12 cellular contexts compared by ENCODE assay signal in the genomic region with DNA sequence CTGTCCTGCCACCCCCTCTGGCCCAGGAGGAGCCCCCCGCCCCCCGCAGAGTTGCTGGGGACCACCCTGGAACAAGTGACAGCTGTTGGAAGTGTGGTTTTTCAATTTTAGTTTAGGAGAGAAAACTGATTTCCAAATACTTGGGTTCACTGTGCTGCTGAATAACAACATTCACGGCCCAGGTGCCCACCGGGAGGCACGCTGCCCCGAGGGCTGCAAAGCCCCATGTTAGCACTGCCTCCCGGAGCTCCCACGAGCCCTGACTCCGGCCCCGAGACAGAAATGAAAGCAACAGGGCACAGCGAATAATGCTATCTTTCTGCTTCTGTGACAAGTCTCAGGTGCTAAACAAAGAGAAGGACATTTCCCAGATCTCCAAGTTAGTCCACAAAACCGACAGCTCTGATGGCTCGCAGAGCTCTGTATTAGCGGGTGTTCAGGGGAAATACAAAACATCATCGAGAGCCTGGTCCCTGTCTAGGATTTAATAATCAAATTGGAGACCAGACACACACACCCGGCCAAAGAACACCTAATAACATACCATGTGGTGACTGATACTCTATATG.
"Had no signal": no experiment of that assay in that cellular context is flagged by ENCODE, and none has a peak within 500 bp of the region (broad histone marks: within the 10 kb centered on the region; RNA-seq: fewer than 3 reads in every experiment).

No MANE protein-coding gene starts in this region.

- H3K4me1 Mint-ChIP-seq: activated T-helper 17 cell treated with anti-CD3 and anti-CD28 coated beads, Interleukin-2, amount 50 U/mL, for 72 hours had no signal

- ATAC-seq: activated T-helper 17 cell treated with anti-CD3 and anti-CD28 coated beads, Interleukin-2, amount 50 U/mL, for 72 hours had no signal

- H3K27ac Mint-ChIP-seq: activated naive CD4-positive, alpha-beta T cell treated with anti-CD3 and anti-CD28 coated beads for 36 hours; activated T-helper 17 cell treated with anti-CD3 and anti-CD28 coated beads, Interleukin-2, amount 50 U/mL, for 72 hours; immature natural killer cell; natural killer cell treated with Interleukin-12 subunit alpha and Interleukin-12 subunit beta and Interleukin-15 and Interleukin-18, amount 100 ng/mL, for 72 hours; progenitor cell of endocrine pancreas had no signal

- H3K4me3 ChIP-seq: mucosa of descending colon, upper lobe of left lung had no signal

- H3K9me3 ChIP-seq: mucosa of descending colon, upper lobe of left lung had no signal

- DNase-seq: activated naive CD4-positive, alpha-beta T cell treated with anti-CD3 and anti-CD28 coated beads for 36 hours; activated T-cell treated with anti-CD3 and anti-CD28 coated beads for 4 hours; immature natural killer cell; mucosa of descending colon; small intestine; stimulated activated CD4-positive, alpha-beta T cell treated with anti-CD3 and anti-CD28 coated beads, Interleukin-4, amount 100 ng/mL, for 4 hours; stimulated activated CD8-positive, alpha-beta memory T cell treated with anti-CD3 and anti-CD28 coated beads, Interleukin-4, amount 100 ng/mL, for 48 hours; stimulated activated naive CD4-positive, alpha-beta T cell treated with Interleukin-2 at 50 U/mL for 16 hours had no signal

- H3K36me3 Mint-ChIP-seq: immature natural killer cell; natural killer cell treated with Interleukin-12 subunit alpha and Interleukin-12 subunit beta and Interleukin-15 and Interleukin-18, amount 100 ng/mL, for 72 hours had no signal

- H3K27me3 ChIP-seq: upper lobe of left lung had no signal

- H3K36me3 ChIP-seq: upper lobe of left lung had no signal

- H3K9me3 Mint-ChIP-seq: activated naive CD4-positive, alpha-beta T cell treated with anti-CD3 and anti-CD28 coated beads for 36 hours; activated T-helper 17 cell treated with anti-CD3 and anti-CD28 coated beads, Interleukin-2, amount 50 U/mL, for 72 hours; natural killer cell treated with Interleukin-12 subunit alpha and Interleukin-12 subunit beta and Interleukin-15 and Interleukin-18, amount 100 ng/mL, for 72 hours had no signal

- H3K4me3 Mint-ChIP-seq: activated naive CD4-positive, alpha-beta T cell treated with anti-CD3 and anti-CD28 coated beads for 36 hours; activated T-helper 17 cell treated with anti-CD3 and anti-CD28 coated beads, Interleukin-2, amount 50 U/mL, for 72 hours; immature natural killer cell; natural killer cell treated with Interleukin-12 subunit alpha and Interleukin-12 subunit beta and Interleukin-15 and Interleukin-18, amount 100 ng/mL, for 72 hours had no signal
